17 cellular contexts compared by ENCODE assay signal in genomic region chr12:67520611-67521010, GRCh38.
"Had no signal": no experiment of that assay in that cellular context is flagged by ENCODE, and none has a peak within 500 bp of the region (broad histone marks: within the 10 kb centered on the region; RNA-seq: fewer than 3 reads in every experiment).

No MANE protein-coding gene starts in this region.

- H3K27me3 Mint-ChIP-seq: effector memory CD8-positive, alpha-beta T cell had no signal

- H3K4me3 Mint-ChIP-seq: activated CD4-positive, alpha-beta T cell treated with anti-CD3 and anti-CD28 coated beads, Interleukin-2, amount 10 ng/mL, durations not matched to agents 7 days and 5 days; activated naive CD4-positive, alpha-beta T cell treated with anti-CD3 and anti-CD28 coated beads, Interleukin-2, amount 10 ng/mL, durations not matched to agents 7 days and 5 days; dendritic cell treated with granulocyte-macrophage colony-stimulating factor and Interleukin-4, amounts not matched to agents 40 ng/mL and 50 ng/mL, for 4 days; effector memory CD8-positive, alpha-beta T cell; nephron had no signal

- DNase-seq: activated CD4-positive, alpha-beta T cell treated with anti-CD3 and anti-CD28 coated beads, Interleukin-2, amount 10 ng/mL, durations not matched to agents 7 days and 5 days; activated CD4-positive, CD25-positive, alpha-beta regulatory T cell; activated CD8-positive, alpha-beta memory T cell treated with anti-CD3 and anti-CD28 coated beads for 24 hours; activated naive CD4-positive, alpha-beta T cell treated with anti-CD3 and anti-CD28 coated beads, Interleukin-2, amount 10 ng/mL, durations not matched to agents 7 days and 5 days; body of pancreas; effector memory CD8-positive, alpha-beta T cell; left lung; mucosa of descending colon; stimulated activated CD4-positive, alpha-beta T cell treated with anti-CD3 and anti-CD28 coated beads, Interleukin-4, amount 100 ng/mL, for 1 hour; stimulated activated CD8-positive, alpha-beta memory T cell treated with anti-CD3 and anti-CD28 coated beads, Interleukin-4, amount 100 ng/mL, for 48 hours; stimulated activated naive CD8-positive, alpha-beta T cell treated with anti-CD3 and anti-CD28 coated beads, Interleukin-15, Interleukin-2, amounts not matched to agents 100 U/mL and 50 U/mL, for 24 hours; upper lobe of left lung had no signal

- H3K27ac ChIP-seq: body of pancreas, epithelial cell of prostate, gastroesophageal sphincter, left lung, suprapubic skin, upper lobe of left lung had no signal

- H3K9me3 Mint-ChIP-seq: activated CD4-positive, alpha-beta T cell treated with anti-CD3 and anti-CD28 coated beads, Interleukin-2, amount 10 ng/mL, durations not matched to agents 7 days and 5 days; activated naive CD4-positive, alpha-beta T cell treated with anti-CD3 and anti-CD28 coated beads, Interleukin-2, amount 10 ng/mL, durations not matched to agents 7 days and 5 days; dendritic cell treated with granulocyte-macrophage colony-stimulating factor and Interleukin-4, amounts not matched to agents 40 ng/mL and 50 ng/mL, for 4 days; effector memory CD8-positive, alpha-beta T cell; nephron had no signal

- H3K36me3 ChIP-seq: gastroesophageal sphincter, left lung, suprapubic skin, upper lobe of left lung had no signal

- H3K27me3 ChIP-seq: body of pancreas, gastroesophageal sphincter, left lung, suprapubic skin, upper lobe of left lung had no signal

- H3K27ac Mint-ChIP-seq: activated CD4-positive, alpha-beta T cell treated with anti-CD3 and anti-CD28 coated beads, Interleukin-2, amount 10 ng/mL, durations not matched to agents 7 days and 5 days; activated naive CD4-positive, alpha-beta T cell treated with anti-CD3 and anti-CD28 coated beads, Interleukin-2, amount 10 ng/mL, durations not matched to agents 7 days and 5 days; dendritic cell treated with granulocyte-macrophage colony-stimulating factor and Interleukin-4, amounts not matched to agents 40 ng/mL and 50 ng/mL, for 4 days; nephron had no signal

- H3K36me3 Mint-ChIP-seq: activated naive CD4-positive, alpha-beta T cell treated with anti-CD3 and anti-CD28 coated beads, Interleukin-2, amount 10 ng/mL, durations not matched to agents 7 days and 5 days had no signal

- H3K4me1 ChIP-seq: left lung, upper lobe of left lung had no signal

- H3K4me3 ChIP-seq: body of pancreas, gastroesophageal sphincter, left lung, mucosa of descending colon, suprapubic skin, upper lobe of left lung had no signal

- H3K9me3 ChIP-seq: body of pancreas, gastroesophageal sphincter, left lung, mucosa of descending colon, suprapubic skin, upper lobe of left lung had no signal
